In the genomic region with DNA sequence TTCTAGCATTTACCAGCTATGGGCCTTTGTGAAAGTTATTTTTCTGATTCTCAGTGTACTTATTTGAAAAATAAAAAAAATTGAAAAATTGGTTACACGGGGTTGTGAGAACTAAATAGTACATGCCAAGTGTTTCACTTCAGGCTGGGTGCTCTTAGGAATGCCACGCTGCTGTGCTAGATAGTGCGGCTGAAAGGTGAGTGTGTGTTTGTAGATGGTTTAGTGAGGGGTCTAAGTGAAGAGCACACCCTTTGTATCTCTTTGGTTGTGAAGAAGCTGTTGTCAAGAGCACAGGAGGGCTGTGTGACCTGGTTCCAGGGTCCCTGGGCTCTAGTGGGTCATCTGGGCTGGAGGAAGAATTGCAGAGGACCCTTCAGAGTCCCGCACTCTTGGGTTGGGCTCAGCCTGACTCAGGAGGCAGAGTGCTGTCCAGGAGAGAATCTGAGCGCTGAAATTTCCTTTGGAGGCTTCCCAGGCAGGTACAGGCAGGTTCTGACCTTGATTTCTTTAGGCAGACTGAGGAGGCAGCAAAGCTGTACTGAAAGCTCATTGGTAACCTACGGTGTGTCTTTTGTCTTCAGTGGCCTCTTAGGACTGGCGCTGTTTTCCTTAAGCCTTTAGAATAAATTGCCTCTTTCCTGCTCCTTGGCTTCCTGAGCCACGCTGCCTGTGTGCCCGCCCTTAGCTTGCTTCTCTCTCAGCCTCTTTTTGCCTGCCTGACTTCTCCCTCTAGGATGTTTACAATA, we compare ENCODE assay signal across 1 cellular context.
TF ChIP-seq lines count a peak whose summit lies in the region.

No MANE protein-coding gene starts in this region.

TF ChIP-seq in H1, 55 proteins besides CTCF, POLR2A, EP300 and RAD21 (continued from another document):
- TF ChIP-seq, protein P1, sequence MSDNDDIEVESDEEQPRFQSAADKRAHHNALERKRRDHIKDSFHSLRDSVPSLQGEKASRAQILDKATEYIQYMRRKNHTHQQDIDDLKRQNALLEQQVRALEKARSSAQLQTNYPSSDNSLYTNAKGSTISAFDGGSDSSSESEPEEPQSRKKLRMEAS (IDR thresholded peaks at IDR 0.05), result peak; percentile 17; the same call in 1 of the 2 replicates
- TF ChIP-seq TAF1 (IDR thresholded peaks at IDR 0.05; ENCODE audit: low read depth, low read length) (peak; percentile 49; the same call in 1 of the 2 replicates), SIN3A (conservative IDR thresholded peaks at IDR 0.05 in 1 of 2, IDR thresholded peaks at IDR 0.05 in 1 of 2; ENCODE audit: low read depth in 1 of 2, low read length in 2 of 2) (no peak; a peak in 1 of 4 replicates), BCL11A (IDR thresholded peaks at IDR 0.05; ENCODE audit: low read depth in 2 of 2, low read length in 2 of 2) (no peak)
